Comparison of ENCODE assay signal across 8 cellular contexts in genomic region chr15:68431792-68432401, GRCh38. TPM values are rescaled to one million over a fixed set of nuclear protein-coding genes. Genes with fewer than 3 reads are reported as not detected.
DNase-seq lines count a peak whose midpoint lies in the region; ATAC-seq and TF ChIP-seq lines count a peak whose summit lies in the region.

TSS of gene ITGA11 (minus strand) at chr15:68432163. CDS start at chr15:68432066, 97 bp downstream.

- DNase-seq in AG20443 (ENCODE audit: low spot score) (peak; percentile 93), HFF-Myc (ENCODE audit: extremely low read depth, low read depth) (no peak), SK-N-MC (ENCODE audit: low read depth, low spot score) (no peak), fibroblast of the aortic adventitia (ENCODE audit: low read depth) (peak; percentile 54)

- H3K36me3 ChIP-seq in SK-N-MC (ENCODE audit: insufficient read depth, low read length) (no peaks in the 10 kb centered on the region), neuron (ENCODE audit: insufficient read depth, low read length) (no peaks in the 10 kb centered on the region)

- no peak within 1 kb of the TSS for H3K27ac ChIP-seq in SK-N-MC

- ATAC-seq in HG03095 (IDR thresholded peaks at IDR 0.05; ENCODE audit: unreplicated experiment) (no peak), HG02571 (IDR thresholded peaks at IDR 0.05; ENCODE audit: unreplicated experiment) (no peak)
- ATAC-seq in activated CD4-positive, CD25-positive, alpha-beta regulatory T cell treated with anti-CD3 and anti-CD28 coated beads, Interleukin-2, amount 50 U/mL, for 24 hours: no peak

- peak within 1 kb of the TSS; percentile 47 for H3K9ac ChIP-seq in SK-N-MC (ENCODE audit: insufficient read length)

- H3K9me3 ChIP-seq in SK-N-MC (ENCODE audit: low read depth, low read length): no peaks in the 10 kb centered on the region
- no peaks in the 10 kb centered on the region for H3K9me3 ChIP-seq in neuron (ENCODE audit: low read length)

- H3K4me3 ChIP-seq in HFF-Myc (replicated peaks; ENCODE audit: low read depth, low read length): peak within 1 kb of the TSS; percentile 56
- peak within 1 kb of the TSS; percentile 80 for H3K4me3 ChIP-seq in SK-N-MC
- H3K4me3 ChIP-seq in fibroblast of the aortic adventitia (ENCODE audit: low read depth, low read length): peak within 1 kb of the TSS; percentile 84
- H3K4me3 ChIP-seq in neuron (ENCODE audit: low read length): no peak within 1 kb of the TSS

- no peak for TF ChIP-seq CTCF in HFF-Myc (IDR thresholded peaks at IDR 0.05; ENCODE audit: low read depth, low read length, missing control alignments)
- TF ChIP-seq CTCF in fibroblast of the aortic adventitia (IDR thresholded peaks at IDR 0.05; ENCODE audit: insufficient read depth, low read length): no peak

- H3K27me3 ChIP-seq in neuron (ENCODE audit: insufficient read depth, low read length): peaks cover 67% of the 10 kb centered on the region

- peak within 1 kb of the TSS; percentile 87 for H2AFZ ChIP-seq in neuron (ENCODE audit: low read depth, low read length)

- H3K4me1 ChIP-seq in neuron (ENCODE audit: insufficient read depth, low read length): peaks cover 8% of the 10 kb centered on the region

RNA-seq across cellular contexts. Expression of gene ITGA11, which starts in this region (rescaled TPM):
- total RNA-seq in fibroblast of the aortic adventitia (ENCODE audit: low replicate concordance): 81.1 and 105 TPM in 2 replicates

Comparison
In these comparisons a context has a peak if more than half of its experiments do, and no peak if none do; other contexts are left out.
1. DNase-seq: peak in AG20443 (single experiment) and fibroblast of the aortic adventitia (single experiment); none in HFF-Myc (single experiment) and SK-N-MC (single experiment).